8 cellular contexts compared by ENCODE assay signal in genomic region chr5:10607666-10608442, GRCh38. TPM values are rescaled to one million over a fixed set of nuclear protein-coding genes. Genes with fewer than 3 reads are reported as not detected.
DNase-seq lines count a peak whose midpoint lies in the region; ATAC-seq and TF ChIP-seq lines count a peak whose summit lies in the region.

No MANE protein-coding gene starts in this region.

- in situ Hi-C loops in GM13977 (cut with MboI; ENCODE audit: low pct_unique_long_range_greater_than_20kb, low sequenced_read_pairs, unreplicated experiment): no loop called here

- H3K9ac ChIP-seq in Karpas-422 (ENCODE audit: low read length) (peak overlapping the region; percentile 59), mucosa of rectum (ENCODE audit: low read depth in 1 of 2, low read length in 2 of 2) (no peak overlapping the region)

- peak; percentile 39 for TF ChIP-seq CTCF in GM13977 (IDR thresholded peaks at IDR 0.05; ENCODE audit: extremely low read depth, insufficient read depth, missing control alignments)
- no peak for TF ChIP-seq CTCF in breast epithelium (IDR thresholded peaks at IDR 0.05)

- no peaks in the 10 kb centered on the region for H3K27me3 ChIP-seq in Karpas-422 (ENCODE audit: low read length)
- H3K27me3 ChIP-seq in breast epithelium: no peaks in the 10 kb centered on the region
- H3K27me3 ChIP-seq in mucosa of rectum (ENCODE audit: control insufficient read depth in 2 of 2, insufficient read depth in 2 of 2, low read length in 2 of 2): no peaks in the 10 kb centered on the region

- H3K4me3 ChIP-seq in Karpas-422 (ENCODE audit: low read length) (peak overlapping the region; percentile 50), breast epithelium (no peak overlapping the region), mucosa of rectum (ENCODE audit: low read length in 2 of 2) (peak overlapping the region in 1 of 2 donors; percentile 8)

- H3K4me1 ChIP-seq in Karpas-422 (ENCODE audit: low read length) (peaks cover 54% of the 10 kb centered on the region), breast epithelium (no peaks in the 10 kb centered on the region), mucosa of rectum (ENCODE audit: control insufficient read depth in 2 of 2, insufficient read depth in 2 of 2, low read length in 2 of 2) (peaks cover 8 to 9% of the 10 kb centered on the region in 2 donors)

- no peaks in the 10 kb centered on the region for H3K79me2 ChIP-seq in Karpas-422 (ENCODE audit: low read length)

- no peaks in the 10 kb centered on the region for H3K36me3 ChIP-seq in Karpas-422 (ENCODE audit: insufficient read depth, low read length)
- H3K36me3 ChIP-seq in breast epithelium: no peaks in the 10 kb centered on the region
- H3K36me3 ChIP-seq in mucosa of rectum (ENCODE audit: control insufficient read depth in 2 of 2, insufficient read depth in 2 of 2, low read length in 2 of 2): no peaks in the 10 kb centered on the region

- ATAC-seq in GM21737 (IDR thresholded peaks at IDR 0.05; ENCODE audit: unreplicated experiment): peak; percentile 62

- no peak for TF ChIP-seq POLR2A in breast epithelium (IDR thresholded peaks at IDR 0.05)

- H3K9me3 ChIP-seq in Karpas-422 (ENCODE audit: low read length) (no peaks in the 10 kb centered on the region), breast epithelium (no peaks in the 10 kb centered on the region), mucosa of rectum (ENCODE audit: control insufficient read depth in 2 of 2, low read length in 2 of 2) (no peaks in the 10 kb centered on the region)

- no peaks in the 10 kb centered on the region for H3K9me2 ChIP-seq in Karpas-422 (replicated peaks; ENCODE audit: insufficient read depth, low read length)

- no peak overlapping the region for H2AFZ ChIP-seq in Karpas-422 (ENCODE audit: low read length)

- no peaks in the 10 kb centered on the region for H4K20me1 ChIP-seq in Karpas-422 (ENCODE audit: insufficient read depth, low read depth, low read length)

- DNase-seq in GM13977 (ENCODE audit: low spot score) (no peak), Karpas-422 (peak; percentile 80), breast epithelium (ENCODE audit: low spot score in 2 of 2) (no peak), midbrain (lab: John Stamatoyannopoulos, UW) (no peak), NCI-H446 (lab: John Stamatoyannopoulos, UW) (no peak)
- DNase-seq in stimulated activated CD4-positive, alpha-beta T cell treated with anti-CD3 and anti-CD28 coated beads, Interleukin-1b, Interleukin-23, amount 100 ng/mL, for 48 hours: no peak

- peak overlapping the region; percentile 74 for H3K4me2 ChIP-seq in Karpas-422 (ENCODE audit: low read depth, low read length, poor library complexity, severe bottlenecking)

- intact Hi-C loops in breast epithelium (cut with DNase I; ENCODE audit: low total_unique reads): no loop called here

- H3K27ac ChIP-seq in Karpas-422 (ENCODE audit: low read length) (peak overlapping the region; percentile 94), breast epithelium (peak overlapping the region; percentile 5 to 53), mucosa of rectum (ENCODE audit: low read depth in 2 of 2, low read length in 2 of 2) (peak overlapping the region; percentile 33 to 65)

RNA-seq across cellular contexts. Expression of gene ANKRD33B, which starts 44.0 kb away (rescaled TPM):
- total RNA-seq in Karpas-422 (2014; rRNA removed; shearing (Covaris generic); ENCODE audit: low replicate concordance): 0.48 and 0.90 TPM in 2 replicates
- total RNA-seq in breast epithelium: 1 to 10 TPM; 3.3 to 5.3 (median 3.8) TPM

Comparison
In these comparisons a context has a peak if more than half of its experiments do, and no peak if none do; other contexts are left out.
1. H3K27ac ChIP-seq: peak in every context shown above with its lines; median percentile 94 in Karpas-422; 49 in mucosa of rectum; 29 in breast epithelium.